ENCODE assay signal across 8 cellular contexts in the genomic region with DNA sequence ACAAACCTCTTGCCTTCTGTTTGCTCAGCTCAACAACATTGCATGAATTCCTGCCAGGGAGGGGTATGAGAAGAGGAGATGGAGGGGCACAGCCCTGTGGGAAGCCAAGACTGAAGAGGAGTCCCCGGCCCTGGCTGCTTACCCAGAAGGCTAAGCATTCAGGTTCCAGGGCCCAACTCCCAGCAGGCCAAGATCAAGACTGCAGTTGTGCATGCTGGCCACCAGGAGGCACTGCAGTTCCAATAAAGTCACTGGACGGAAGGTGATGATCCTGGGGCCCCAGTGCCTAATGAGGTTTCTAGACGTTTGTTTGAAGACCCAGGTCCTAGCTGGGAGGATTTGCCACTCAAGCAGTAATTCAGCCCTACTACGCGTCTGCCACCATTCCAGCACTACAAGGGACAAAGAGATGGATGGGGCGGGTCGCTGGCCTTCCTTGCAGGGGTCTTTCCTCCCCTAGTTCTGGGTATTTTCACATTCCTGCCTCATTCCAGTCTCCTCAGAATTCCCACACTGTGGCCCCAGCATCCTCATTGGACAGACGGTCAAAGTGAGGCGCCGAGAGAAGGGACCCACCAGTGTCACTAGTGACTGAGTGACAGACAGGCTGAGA. TPM values are rescaled to one million over a fixed set of nuclear protein-coding genes. Genes with fewer than 3 reads are reported as not detected.
A peak's percentile ranks its signal among the peaks of the same experiment; 100 is the strongest.
DNase-seq lines count a peak whose midpoint lies in the region; ATAC-seq lines count a peak whose summit lies in the region.

No MANE protein-coding gene starts in this region.

- no peaks in the 10 kb centered on the region for H3K36me3 Mint-ChIP-seq in T-helper 17 cell (ENCODE audit: low read depth)

- no peak overlapping the region for H3K27ac Mint-ChIP-seq in T-helper 17 cell

- H3K9me3 ChIP-seq in T-helper 17 cell (ENCODE audit: control insufficient read depth, low read length, poor library complexity, severe bottlenecking), result no peaks in the 10 kb centered on the region

- DNase-seq in AG08396 (ENCODE audit: low spot score) (peak; percentile 84), NCI-H1048 (lab: John Stamatoyannopoulos, UW) (peak; percentile 27), T-helper 17 cell (peak; percentile 22 to 47 (median 31)), astrocyte of the hippocampus (ENCODE audit: low read depth, low spot score) (peak; percentile 60), iris pigment epithelial cell (ENCODE audit: low read depth) (peak; percentile 42)
- DNase-seq in stimulated activated CD4-positive, alpha-beta T cell treated with anti-CD3 and anti-CD28 coated beads, Interleukin-4, amount 100 ng/mL, for 1 hour, result peak; percentile 59

- ATAC-seq in GM18858 (IDR thresholded peaks at IDR 0.05; ENCODE audit: unreplicated experiment) (peak; percentile 62), T-helper 17 cell (peak; percentile 73), HG02571 (IDR thresholded peaks at IDR 0.05; ENCODE audit: unreplicated experiment) (no peak)

- H3K4me1 Mint-ChIP-seq in T-helper 17 cell, result peaks cover 4% of the 10 kb centered on the region

- peaks cover 21% of the 10 kb centered on the region for H3K27me3 Mint-ChIP-seq in T-helper 17 cell

- no peak overlapping the region for H3K4me3 Mint-ChIP-seq in T-helper 17 cell

RNA-seq across cellular contexts. Expression of a gene that starts 23.6 kb away (rescaled TPM):
- total RNA-seq in T-helper 17 cell, result not detected

Comparison
In these comparisons a context has a peak if more than half of its experiments do, and no peak if none do; other contexts are left out.
1. DNase-seq: peak in every context shown above with its lines; median percentile 84 in AG08396; 60 in astrocyte of the hippocampus; 59 in stimulated activated CD4-positive, alpha-beta T cell treated with anti-CD3 and anti-CD28 coated beads, Interleukin-4, amount 100 ng/mL, for 1 hour; 42 in iris pigment epithelial cell; 31 in T-helper 17 cell; 27 in NCI-H1048.